In genomic region chr3:108124337-108125150, GRCh38 we compare ENCODE assay signal across 8 cellular contexts. TPM values are rescaled to one million over a fixed set of nuclear protein-coding genes. Genes with fewer than 3 reads are reported as not detected.
DNase-seq lines count a peak whose midpoint lies in the region; ATAC-seq and TF ChIP-seq lines count a peak whose summit lies in the region.

No MANE protein-coding gene starts in this region.

- TF ChIP-seq POLR2A in thyroid gland (IDR thresholded peaks at IDR 0.05) = no peak

- WGBS in thymus = 4% methylated on average over 10 of the region's 10 CpGs
- 55 to 60% methylated on average over 10 of the region's 10 CpGs for WGBS in thyroid gland, 2 donors

- peak; percentile 15 for DNase-seq in NT2/D1 (ENCODE audit: low read depth, low spot score)
- peak; percentile 14 for DNase-seq in activated T-helper 1 cell treated with Interleukin-2 at 50 U/mL for 16 hours (ENCODE audit: low read depth)
- DNase-seq in thyroid gland = no peak
- no peak for DNase-seq in inferior parietal cortex (ENCODE audit: extremely low spot score)

- peak; percentile 83 for ATAC-seq in GM18909 (IDR thresholded peaks at IDR 0.05; ENCODE audit: poor library complexity, unreplicated experiment)
- peak; percentile 83 for ATAC-seq in HG02973 (IDR thresholded peaks at IDR 0.05; ENCODE audit: unreplicated experiment)

- no peak overlapping the region for H3K4me3 ChIP-seq in NT2/D1 (ENCODE audit: insufficient read length, low read depth)
- peak overlapping the region in 1 of 2 donors; percentile 55 for H3K4me3 ChIP-seq in mucosa of rectum (ENCODE audit: low read length in 2 of 2)
- H3K4me3 ChIP-seq in thymus (ENCODE audit: low read length) = peak overlapping the region; percentile 49
- no peak overlapping the region for H3K4me3 ChIP-seq in thyroid gland (replicated peaks in 1 of 3)

- no peaks in the 10 kb centered on the region for H3K4me1 ChIP-seq in NT2/D1 (ENCODE audit: insufficient read depth, insufficient read length)
- H3K4me1 ChIP-seq in mucosa of rectum (ENCODE audit: control insufficient read depth in 2 of 2, insufficient read depth in 2 of 2, low read length in 2 of 2) = peaks cover 7 to 9% of the 10 kb centered on the region in 2 donors
- peaks cover 24% of the 10 kb centered on the region for H3K4me1 ChIP-seq in thymus (ENCODE audit: control insufficient read depth, insufficient read depth, low read length)
- peaks cover 13 to 23% of the 10 kb centered on the region in 2 donors for H3K4me1 ChIP-seq in thyroid gland

- H3K36me3 ChIP-seq in NT2/D1 (ENCODE audit: insufficient read depth, insufficient read length, low read length) (no peaks in the 10 kb centered on the region), mucosa of rectum (ENCODE audit: control insufficient read depth in 2 of 2, insufficient read depth in 2 of 2, low read length in 2 of 2) (no peaks in the 10 kb centered on the region), thymus (ENCODE audit: control insufficient read depth, insufficient read depth) (peaks cover 4% of the 10 kb centered on the region), thyroid gland (no peaks in the 10 kb centered on the region)

- H3K9ac ChIP-seq in NT2/D1 (ENCODE audit: insufficient read length, low read depth) (no peak overlapping the region), mucosa of rectum (ENCODE audit: low read depth in 1 of 2, low read length in 2 of 2) (peak overlapping the region in 1 of 2 donors; percentile 54)

- intact Hi-C loops in thyroid gland (cut with DNase I) = no loop called here

- TF ChIP-seq CTCF in thyroid gland (IDR thresholded peaks at IDR 0.05) = no peak

- H3K27ac ChIP-seq in mucosa of rectum (ENCODE audit: low read depth in 2 of 2, low read length in 2 of 2) (peak overlapping the region; percentile 4 to 79), thymus (ENCODE audit: low read depth) (peak overlapping the region; percentile 99), thyroid gland (peak overlapping the region in 1 of 3 donors; percentile 9)

- no peaks in the 10 kb centered on the region for H3K27me3 ChIP-seq in NT2/D1 (ENCODE audit: insufficient read depth, insufficient read length)
- no peaks in the 10 kb centered on the region for H3K27me3 ChIP-seq in mucosa of rectum (ENCODE audit: control insufficient read depth in 2 of 2, insufficient read depth in 2 of 2, low read length in 2 of 2)
- no peaks in the 10 kb centered on the region for H3K27me3 ChIP-seq in thymus (ENCODE audit: control insufficient read depth, insufficient read depth)
- no peaks in the 10 kb centered on the region for H3K27me3 ChIP-seq in thyroid gland

- no peaks in the 10 kb centered on the region for H3K9me3 ChIP-seq in NT2/D1 (ENCODE audit: insufficient read depth, low read length)
- no peaks in the 10 kb centered on the region for H3K9me3 ChIP-seq in mucosa of rectum (ENCODE audit: control insufficient read depth in 2 of 2, low read length in 2 of 2)
- no peaks in the 10 kb centered on the region for H3K9me3 ChIP-seq in thymus (ENCODE audit: control insufficient read depth)
- no peaks in the 10 kb centered on the region for H3K9me3 ChIP-seq in thyroid gland

RNA-seq across cellular contexts. Expression of gene CD47, which starts 33.7 kb away (rescaled TPM):
- polyA plus RNA-seq in thymus = 65.8 TPM
- 100 to 1,000 TPM; 146 to 167 (median 160) TPM for total RNA-seq in thyroid gland

Comparison
In these comparisons a context has a peak if more than half of its experiments do, and no peak if none do; other contexts are left out.
1. DNase-seq: peak in NT2/D1 (single experiment) and activated T-helper 1 cell treated with Interleukin-2 at 50 U/mL for 16 hours (single experiment); none in thyroid gland (0 of 2) and inferior parietal cortex (single experiment).